Comparison of ENCODE assay signal across 22 cellular contexts in the genomic region with DNA sequence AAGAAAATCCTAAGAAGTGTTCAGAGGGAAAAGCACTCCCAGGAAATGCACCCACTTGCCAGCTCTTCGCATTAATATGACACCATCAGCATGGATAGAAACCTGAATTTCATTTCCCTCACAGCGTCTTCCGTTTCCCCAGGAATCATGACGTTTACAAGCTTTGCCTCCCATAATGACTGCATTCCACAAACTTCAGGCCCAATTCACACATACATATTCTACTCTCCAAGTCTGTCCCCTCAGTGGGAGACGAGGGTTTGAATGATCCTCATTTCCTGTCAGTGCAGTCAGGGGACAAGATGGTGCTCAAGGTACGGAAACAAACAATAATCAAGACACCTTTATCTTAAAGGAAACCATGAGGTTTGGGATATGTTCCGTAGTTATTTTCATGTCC. TPM values are rescaled to one million over a fixed set of nuclear protein-coding genes. Genes with fewer than 3 reads are reported as not detected.
A peak's percentile ranks its signal among the peaks of the same experiment; 100 is the strongest.
DNase-seq lines count a peak whose midpoint lies in the region; ATAC-seq and TF ChIP-seq lines count a peak whose summit lies in the region.
"Had no signal": no experiment of that assay in that cellular context is flagged by ENCODE, and none has a peak within 500 bp of the region (broad histone marks: within the 10 kb centered on the region; RNA-seq: fewer than 3 reads in every experiment).

No MANE protein-coding gene starts in this region.

- H3K4me3 ChIP-seq in SJCRH30, result peak overlapping the region; percentile 27
- no peak overlapping the region for H3K4me3 ChIP-seq in endodermal cell (ENCODE audit: low read length)
- no peak overlapping the region for H3K4me3 ChIP-seq in mesodermal cell (ENCODE audit: extremely low read depth, insufficient read depth, low read length, poor library complexity, severe bottlenecking)
- H3K4me3 ChIP-seq: right lobe of liver, tibial nerve had no signal

- peak overlapping the region; percentile 2 for H3K27ac Mint-ChIP-seq in endodermal cell
- H3K27ac Mint-ChIP-seq: CD4-positive, CD25-positive, alpha-beta regulatory T cell; HFFc6; naive thymus-derived CD4-positive, alpha-beta T cell; T-helper 1 cell treated with Interleukin-12 subunit alpha and Interleukin-12 subunit beta and Interleukin-4 antibody, amounts not matched to agents 30 μg/mL and 1 μg/mL, for 36 hours had no signal

- no peak for TF ChIP-seq CTCF in endodermal cell (conservative IDR thresholded peaks at IDR 0.05)

- H3K27me3 ChIP-seq in SJCRH30, result no peaks in the 10 kb centered on the region
- no peaks in the 10 kb centered on the region for H3K27me3 ChIP-seq in endodermal cell (ENCODE audit: control insufficient read depth, insufficient read depth, low read length, poor library complexity, severe bottlenecking)
- H3K27me3 ChIP-seq: right lobe of liver, tibial nerve had no signal

- H3K36me3 Mint-ChIP-seq in endodermal cell (ENCODE audit: low read depth), result peaks cover 7% of the 10 kb centered on the region
- H3K36me3 Mint-ChIP-seq: CD4-positive, CD25-positive, alpha-beta regulatory T cell; naive thymus-derived CD4-positive, alpha-beta T cell had no signal

- WGBS in endodermal cell (ENCODE audit: insufficient coverage in 1 of 2, insufficient read length in 1 of 2), 2 experiments, result 67 to 78% methylated on average over 3 to 7 of the region's 7 CpGs
- WGBS in mesodermal cell (ENCODE audit: insufficient coverage in 2 of 2), 2 experiments, result 50 to 67% methylated on average over 4 to 5 of the region's 7 CpGs

- H3K9me3 ChIP-seq in SJCRH30 (replicated peaks) (no peaks in the 10 kb centered on the region), endodermal cell (ENCODE audit: control insufficient read depth, low read length) (peaks cover 13% of the 10 kb centered on the region), mesodermal cell (ENCODE audit: control insufficient read depth, low read length) (peaks cover 5% of the 10 kb centered on the region)
- H3K9me3 ChIP-seq: right lobe of liver, tibial nerve had no signal

- H3K27ac ChIP-seq in SJCRH30 (peak overlapping the region; percentile 98), endodermal cell (ENCODE audit: low read depth, low read length) (peak overlapping the region; percentile 85), mesodermal cell (ENCODE audit: low read depth, low read length, severe bottlenecking) (peak overlapping the region; percentile 43), temporal lobe (ENCODE audit: low read depth, low read length) (peak overlapping the region; percentile 93)
- H3K27ac ChIP-seq: KMS-11, right lobe of liver, tibial nerve had no signal

- H3K36me3 ChIP-seq in SJCRH30 (no peaks in the 10 kb centered on the region), endodermal cell (ENCODE audit: control insufficient read depth, insufficient read depth, low read length) (no peaks in the 10 kb centered on the region), mesodermal cell (ENCODE audit: control insufficient read depth, insufficient read depth, low read length) (no peaks in the 10 kb centered on the region)
- H3K36me3 ChIP-seq: right lobe of liver, tibial nerve had no signal

- H3K4me3 Mint-ChIP-seq in endodermal cell, result no peak overlapping the region
- H3K4me3 Mint-ChIP-seq: CD4-positive, CD25-positive, alpha-beta regulatory T cell; HFFc6; naive thymus-derived CD4-positive, alpha-beta T cell; T-helper 1 cell treated with Interleukin-12 subunit alpha and Interleukin-12 subunit beta and Interleukin-4 antibody, amounts not matched to agents 30 μg/mL and 1 μg/mL, for 36 hours had no signal

- no peaks in the 10 kb centered on the region for H3K27me3 Mint-ChIP-seq in endodermal cell (ENCODE audit: insufficient read depth)
- H3K27me3 Mint-ChIP-seq: CD4-positive, CD25-positive, alpha-beta regulatory T cell; naive thymus-derived CD4-positive, alpha-beta T cell had no signal

- peaks cover 31% of the 10 kb centered on the region for H3K4me1 Mint-ChIP-seq in endodermal cell
- H3K4me1 Mint-ChIP-seq: CD4-positive, CD25-positive, alpha-beta regulatory T cell had no signal

- H3K9me3 Mint-ChIP-seq in endodermal cell, result peaks cover 21% of the 10 kb centered on the region
- H3K9me3 Mint-ChIP-seq: HFFc6; T-helper 1 cell treated with Interleukin-12 subunit alpha and Interleukin-12 subunit beta and Interleukin-4 antibody, amounts not matched to agents 30 μg/mL and 1 μg/mL, for 36 hours had no signal

- peaks cover 48% of the 10 kb centered on the region for H3K4me1 ChIP-seq in SJCRH30
- peaks cover 4% of the 10 kb centered on the region for H3K4me1 ChIP-seq in endodermal cell (ENCODE audit: control insufficient read depth, insufficient read depth, low read length)
- H3K4me1 ChIP-seq in mesodermal cell (ENCODE audit: control insufficient read depth, insufficient read depth, low read length, poor library complexity, severe bottlenecking), result peaks cover 16% of the 10 kb centered on the region
- H3K4me1 ChIP-seq: right lobe of liver, tibial nerve had no signal

- H3K9ac ChIP-seq in endodermal cell (ENCODE audit: extremely low read depth, low read length, poor library complexity, severe bottlenecking), result no peak overlapping the region
- H3K9ac ChIP-seq: KMS-11 had no signal

- ATAC-seq in GM19328 (IDR thresholded peaks at IDR 0.05; ENCODE audit: unreplicated experiment) (no peak), GM21515 (IDR thresholded peaks at IDR 0.05; ENCODE audit: unreplicated experiment) (no peak)
- ATAC-seq: naive thymus-derived CD4-positive, alpha-beta T cell; right lobe of liver; stimulated activated naive CD8-positive, alpha-beta T cell treated with anti-CD3 and anti-CD28 coated beads, Interleukin-15, Interleukin-2, amounts not matched to agents 100 U/mL and 50 U/mL, for 24 hours had no signal

- peak; percentile 21 to 56 for DNase-seq in SJCRH30
- DNase-seq in endodermal cell, result peak; percentile 69
- no peak for DNase-seq in NCI-H526 (lab: John Stamatoyannopoulos, UW)
- DNase-seq: activated naive CD4-positive, alpha-beta T cell treated with Interleukin-2 at 50 U/mL for 16 hours; amniotic stem cell; CD4-positive, CD25-positive, alpha-beta regulatory T cell; cortex of kidney; HFFc6; naive thymus-derived CD4-positive, alpha-beta T cell; NCI-H1694; NCI-H526 treated with DMSO at 0.1 percent for 48 hours; right lobe of liver; RPMI8226; stimulated activated CD4-positive, alpha-beta T cell treated with anti-CD3 and anti-CD28 coated beads, Interleukin-15, amount 100 ng/mL, for 24 hours; stimulated activated naive CD8-positive, alpha-beta T cell treated with anti-CD3 and anti-CD28 coated beads, Interleukin-15, Interleukin-2, amounts not matched to agents 100 U/mL and 50 U/mL, for 24 hours had no signal

RNA-seq across cellular contexts. Expression of a gene that starts 44.9 kb away (rescaled TPM):
- total RNA-seq in SJCRH30 (2014; rRNA removed; shearing (Covaris generic)), result 40.8 and 45.8 TPM in 2 replicates
- 10 to 100 TPM; 60.7 to 62.1 TPM for total RNA-seq in endodermal cell
- 38.4 TPM for polyA plus RNA-seq in endodermal cell (2013, experiment 1 of 2)
- polyA plus RNA-seq in endodermal cell (2013, experiment 2 of 2), result 39.0 TPM
- polyA plus RNA-seq in mesodermal cell (2013, experiment 1 of 2), result 146 TPM
- polyA plus RNA-seq in mesodermal cell (2013, experiment 2 of 2), result 157 TPM
- total RNA-seq in temporal lobe, result 53.4 TPM

Comparison
In these comparisons a context has a peak if more than half of its experiments do, and no peak if none do; other contexts are left out.
1. DNase-seq: peak in SJCRH30 (2 of 2) and endodermal cell (single experiment); none in NCI-H526 (0 of 2).
2. H3K27ac ChIP-seq: peak in every context shown above with its lines; median percentile 98 in SJCRH30; 93 in temporal lobe; 85 in endodermal cell; 43 in mesodermal cell.